Comparison of ENCODE assay signal across 9 cellular contexts in genomic region chr1:11272544-11272841, GRCh38. TPM values are rescaled to one million over a fixed set of nuclear protein-coding genes. Genes with fewer than 3 reads are reported as not detected.
DNase-seq lines count a peak whose midpoint lies in the region; ATAC-seq, FAIRE-seq and TF ChIP-seq lines count a peak whose summit lies in the region.
"Had no signal": no experiment of that assay in that cellular context is flagged by ENCODE, and none has a peak within 500 bp of the region (broad histone marks: within the 10 kb centered on the region; RNA-seq: fewer than 3 reads in every experiment).

No MANE protein-coding gene starts in this region.

- H3K36me3 Mint-ChIP-seq in stimulated activated naive CD8-positive, alpha-beta T cell treated with anti-CD3 and anti-CD28 coated beads, Interleukin-15, Interleukin-2, amounts not matched to agents 100 ng/mL and 50 ng/mL, for 24 hours (ENCODE audit: low read depth): peaks cover 22% of the 10 kb centered on the region

- FAIRE-seq in K562 (lab: Jason Lieb, UNC): no peak
- FAIRE-seq: TTC549 had no signal

- CTCF ChIA-PET in K562 (lab: Yijun Ruan, JAX; ENCODE audit: low intra/inter-chr PET ratio): no interaction called here

- no peaks in the 10 kb centered on the region for H3K27me3 ChIP-seq in K562 (ENCODE audit: control insufficient read depth in 2 of 2, insufficient read depth in 2 of 2, low read length in 2 of 2)
- no peaks in the 10 kb centered on the region for H3K27me3 ChIP-seq in muscle layer of duodenum (ENCODE audit: low read depth, low read length)
- no peaks in the 10 kb centered on the region for H3K27me3 ChIP-seq in vagina

- TF ChIP-seq POLR2A in K562 (conservative IDR thresholded peaks at IDR 0.05) (no peak), vagina (IDR thresholded peaks at IDR 0.05) (no peak)

- no TSS peak for BruUV-seq in K562 (replicated peaks; lab: Mats Ljungman, UMichigan)

- peaks cover 31% of the 10 kb centered on the region for H3K4me1 Mint-ChIP-seq in stimulated activated naive CD8-positive, alpha-beta T cell treated with anti-CD3 and anti-CD28 coated beads, Interleukin-15, Interleukin-2, amounts not matched to agents 100 ng/mL and 50 ng/mL, for 24 hours (ENCODE audit: low read depth)

- H3K9me3 ChIP-seq in K562 (replicated peaks; ENCODE audit: control insufficient read depth, insufficient read depth, low read depth, low read length): no peaks in the 10 kb centered on the region
- H3K9me3 ChIP-seq in muscle layer of duodenum (ENCODE audit: control insufficient read depth in 1 of 2, low read length in 2 of 2): no peaks in the 10 kb centered on the region
- H3K9me3 ChIP-seq in vagina: no peaks in the 10 kb centered on the region

- no peaks in the 10 kb centered on the region for H3K27me3 Mint-ChIP-seq in stimulated activated naive CD8-positive, alpha-beta T cell treated with anti-CD3 and anti-CD28 coated beads, Interleukin-15, Interleukin-2, amounts not matched to agents 100 ng/mL and 50 ng/mL, for 24 hours

- no peak overlapping the region for H3K9ac ChIP-seq in K562 (ENCODE audit: insufficient read depth in 1 of 2, low read depth in 2 of 2, low read length in 2 of 2)

- no peaks in the 10 kb centered on the region for H3K9me3 Mint-ChIP-seq in stimulated activated naive CD8-positive, alpha-beta T cell treated with anti-CD3 and anti-CD28 coated beads, Interleukin-15, Interleukin-2, amounts not matched to agents 100 ng/mL and 50 ng/mL, for 24 hours

- H2AFZ ChIP-seq in K562 (ENCODE audit: low read depth, low read length): peak overlapping the region; percentile 58

- POLR2A ChIA-PET in K562 (lab: Yijun Ruan, JAX): interaction anchor here (0.6 to 3.2 kb wide), 6 partner anchors 11 to 35 kb away, joined by 3 to 27 read pairs (median 3); partner anchors contain the start of gene MTOR

- H3K79me2 ChIP-seq in K562 (ENCODE audit: control insufficient read depth, insufficient read depth, low read length): peaks cover 40% of the 10 kb centered on the region

- no peak overlapping the region for H3K27ac Mint-ChIP-seq in stimulated activated naive CD8-positive, alpha-beta T cell treated with anti-CD3 and anti-CD28 coated beads, Interleukin-15, Interleukin-2, amounts not matched to agents 100 ng/mL and 50 ng/mL, for 24 hours

- no peak for DNase-seq in stimulated activated naive CD8-positive, alpha-beta T cell treated with anti-CD3 and anti-CD28 coated beads, Interleukin-15, Interleukin-2, amounts not matched to agents 100 U/mL and 50 U/mL, for 24 hours
- no peak for DNase-seq in K562 (ENCODE audit: extremely low read depth in 1 of 4, low spot score in 3 of 4)
- DNase-seq in vagina (ENCODE audit: extremely low spot score in 2 of 2): no peak
- no peak for DNase-seq in head of caudate nucleus

- in situ Hi-C loops in K562 (cut with MboI): no loop called here

- H3K27ac ChIP-seq in K562 (ENCODE audit: extremely low read depth, low read depth, low read length) (no peak overlapping the region), muscle layer of duodenum (ENCODE audit: low read length) (peak overlapping the region; percentile 49), vagina (no peak overlapping the region)

- peak overlapping the region; percentile 9; the same call in 1 of the 2 replicates for H3K4me3 ChIP-seq in K562
- peak overlapping the region; percentile 39 to 49 for H3K4me3 ChIP-seq in muscle layer of duodenum (ENCODE audit: low read depth in 1 of 2, low read length in 2 of 2)
- peak overlapping the region; percentile 34 to 83 for H3K4me3 ChIP-seq in vagina

- H3K9me1 ChIP-seq in K562 (ENCODE audit: control insufficient read depth, insufficient read depth, low read length): no peaks in the 10 kb centered on the region

- ATAC-seq in stimulated activated naive CD8-positive, alpha-beta T cell treated with anti-CD3 and anti-CD28 coated beads, Interleukin-15, Interleukin-2, amounts not matched to agents 100 U/mL and 50 U/mL, for 24 hours: no peak
- ATAC-seq in K562 (no peak), HG02938 (IDR thresholded peaks at IDR 0.05; ENCODE audit: unreplicated experiment) (no peak), GM19397 (IDR thresholded peaks at IDR 0.05; ENCODE audit: unreplicated experiment) (no peak)

- peak overlapping the region; percentile 58 for H3K4me3 Mint-ChIP-seq in stimulated activated naive CD8-positive, alpha-beta T cell treated with anti-CD3 and anti-CD28 coated beads, Interleukin-15, Interleukin-2, amounts not matched to agents 100 ng/mL and 50 ng/mL, for 24 hours

- H3K4me1 ChIP-seq in K562 (replicated peaks in 1 of 2; ENCODE audit: control insufficient read depth in 2 of 2, insufficient read depth in 2 of 2, low read length in 2 of 2) (peaks cover 18 to 23% of the 10 kb centered on the region in 2 experiments), muscle layer of duodenum (ENCODE audit: control insufficient read depth in 1 of 2, insufficient read depth in 2 of 2, low read length in 2 of 2) (peaks cover 0 to 30% of the 10 kb centered on the region in 2 donors), vagina (peaks cover 31% of the 10 kb centered on the region)

- no peaks in the 10 kb centered on the region for H4K20me1 ChIP-seq in K562 (replicated peaks; ENCODE audit: control insufficient read depth, insufficient read depth, low read length)

- peak overlapping the region; percentile 76 for H3K4me2 ChIP-seq in K562 (ENCODE audit: insufficient read depth, low read length)

- H3K36me3 ChIP-seq in K562 (ENCODE audit: control insufficient read depth, insufficient read depth, low read length): peaks cover 25% of the 10 kb centered on the region; the same call in 2 of the 3 replicates
- peaks cover 0 to 5% of the 10 kb centered on the region in 2 donors for H3K36me3 ChIP-seq in muscle layer of duodenum (ENCODE audit: control insufficient read depth in 1 of 2, insufficient read depth in 2 of 2, low read length in 2 of 2)
- H3K36me3 ChIP-seq in vagina: no peaks in the 10 kb centered on the region

- intact Hi-C loops in K562 (cut with micrococcal nuclease): no loop called here
- intact Hi-C loops in vagina (cut with DNase I): no loop called here
- intact Hi-C loops in head of caudate nucleus (cut with DNase I): no loop called here

- TF ChIP-seq RAD21 in K562 (CRISPR knock-in tag; conservative IDR thresholded peaks at IDR 0.05 in 1 of 2, IDR thresholded peaks at IDR 0.05 in 1 of 2): no peak

- no peak for TF ChIP-seq EP300 in K562 (IDR thresholded peaks at IDR 0.05; ENCODE audit: low read length)

- 10% methylated on average over 9 of the region's 9 CpGs for WGBS in K562 (ENCODE audit: insufficient coverage, low coverage, missing lambda C conversion rate)

- TF ChIP-seq CTCF in K562 (IDR thresholded peaks at IDR 0.05 in 2 of 3, conservative IDR thresholded peaks at IDR 0.05 in 1 of 3; ENCODE audit: insufficient read depth in 2 of 3, low read depth in 1 of 3, low read length in 3 of 3) (no peak), vagina (IDR thresholded peaks at IDR 0.05) (no peak)

TF ChIP-seq in K562, 482 proteins besides CTCF, POLR2A, EP300 and RAD21 (continues in another document):
- no peak for TF ChIP-seq FUS (optimal IDR thresholded peaks at IDR 0.05; ENCODE audit: low read depth, low read length)

RNA-seq across cellular contexts. Expression of gene UBIAD1, which starts 0.5 kb away (rescaled TPM):
- 33.9 and 77.3 TPM in 2 replicates for total RNA-seq in K562 (2011; cell fraction: chromatin; rRNA removed; ENCODE audit: low replicate concordance)
- 66.1 and 66.7 TPM in 2 replicates for total RNA-seq in K562 (2011; cell fraction: nucleolus; rRNA removed)
- 56.1 and 65.5 TPM in 2 replicates for total RNA-seq in K562 (2011; cell fraction: nucleoplasm; rRNA removed)
- 12.6 and 16.1 TPM in 2 replicates for total RNA-seq in K562 (2014; rRNA removed)
- 16.9 and 17.5 TPM in 2 replicates for total RNA-seq in K562 (2014; rRNA removed; fragmentation: Illumina TruSeq; extraction: Trizol)
- total RNA-seq in K562 (2015; rRNA removed; fragmentation: Illumina TruSeq; extraction: Trizol): 21.1 and 22.3 TPM in 2 replicates
- total RNA-seq in K562 (2021): 30.5 and 34.3 TPM in 2 replicates
- 22.7 and 23.8 TPM in 2 replicates for polyA plus RNA-seq in K562 (2011; rRNA removed)
- 32.6 and 43.7 TPM in 2 replicates for polyA plus RNA-seq in K562 (2011; cell fraction: cytosol; rRNA removed)
- polyA plus RNA-seq in K562 (2011; cell fraction: nucleus; rRNA removed): 13.0 and 14.5 TPM in 2 replicates
- polyA plus RNA-seq in K562 (2012): 17.8 and 18.4 TPM in 2 replicates
- 31.3 and 34.6 TPM in 2 replicates for polyA plus RNA-seq in K562 (2014; fragmentation: Illumina TruSeq; extraction: Trizol)
- 1 to 10 TPM; 6.2 to 7.2 TPM for polyA plus RNA-seq in K562 (2014; fragmentation: Nextera tagmentation; extraction: Ambion mirVana)
- polyA plus RNA-seq in K562 (2014; rRNA removed): 23.8 and 25.0 TPM in 2 replicates
- polyA minus RNA-seq in K562 (2011; rRNA and poly(A)+ RNA removed): 33.0 and 43.8 TPM in 2 replicates
- 21.5 and 26.2 TPM in 2 replicates for polyA minus RNA-seq in K562 (2011; cell fraction: cytosol; rRNA and poly(A)+ RNA removed)
- polyA minus RNA-seq in K562 (2011; cell fraction: nucleus; rRNA and poly(A)+ RNA removed): 17.5 and 25.4 TPM in 2 replicates
- 8.6 TPM for total RNA-seq in vagina

RNA-seq across cellular contexts. Expression of gene MTOR, which starts 10.1 kb away (rescaled TPM):
- total RNA-seq in K562 (2011; cell fraction: chromatin; rRNA removed; ENCODE audit: low replicate concordance): 234 and 244 TPM in 2 replicates
- 128 and 134 TPM in 2 replicates for total RNA-seq in K562 (2011; cell fraction: nucleolus; rRNA removed)
- 155 and 169 TPM in 2 replicates for total RNA-seq in K562 (2011; cell fraction: nucleoplasm; rRNA removed)
- total RNA-seq in K562 (2014; rRNA removed) (49.0 and 53.6 TPM in 2 replicates), K562 (2014; rRNA removed; fragmentation: Illumina TruSeq; extraction: Trizol) (53.3 and 59.5 TPM in 2 replicates), K562 (2015; rRNA removed; fragmentation: Illumina TruSeq; extraction: Trizol) (55.6 and 57.7 TPM in 2 replicates), K562 (2021) (67.1 and 71.4 TPM in 2 replicates), vagina (23.6 TPM)
- polyA plus RNA-seq in K562 (2011; rRNA removed) (51.9 and 54.7 TPM in 2 replicates), K562 (2014; fragmentation: Illumina TruSeq; extraction: Trizol) (58.6 and 65.0 TPM in 2 replicates), K562 (2014; fragmentation: Nextera tagmentation; extraction: Ambion mirVana) (10 to 100 TPM; 11.4 to 16.3 TPM), K562 (2014; rRNA removed) (52.2 and 52.9 TPM in 2 replicates)
- 37.2 and 38.9 TPM in 2 replicates for polyA plus RNA-seq in K562 (2011; cell fraction: cytosol; rRNA removed)
- 127 and 175 TPM in 2 replicates for polyA plus RNA-seq in K562 (2011; cell fraction: nucleus; rRNA removed)
- polyA plus RNA-seq in K562 (2012): 43.9 and 49.7 TPM in 2 replicates
- 120 TPM in 2 replicates for polyA minus RNA-seq in K562 (2011; rRNA and poly(A)+ RNA removed)
- polyA minus RNA-seq in K562 (2011; cell fraction: cytosol; rRNA and poly(A)+ RNA removed): 47.9 and 55.8 TPM in 2 replicates
- polyA minus RNA-seq in K562 (2011; cell fraction: nucleus; rRNA and poly(A)+ RNA removed): 59.9 and 83.1 TPM in 2 replicates
